Comparison of ENCODE assay signal across 9 cellular contexts in genomic region chr4:40525811-40526598, GRCh38.
DNase-seq lines count a peak whose midpoint lies in the region; ATAC-seq and TF ChIP-seq lines count a peak whose summit lies in the region.
"Had no signal": no experiment of that assay in that cellular context is flagged by ENCODE, and none has a peak within 500 bp of the region (broad histone marks: within the 10 kb centered on the region; RNA-seq: fewer than 3 reads in every experiment).

No MANE protein-coding gene starts in this region.

- H3K4me3 ChIP-seq in AG10803 (ENCODE audit: low read length) (no peak overlapping the region), foreskin fibroblast (ENCODE audit: low read depth in 1 of 2, low read length in 2 of 2) (no peak overlapping the region), osteoblast (ENCODE audit: insufficient read depth, low read length) (no peak overlapping the region)

- H3K4me2 ChIP-seq in osteoblast (ENCODE audit: insufficient read depth, low read length) = peak overlapping the region; percentile 36

- H3K4me1 ChIP-seq in osteoblast (ENCODE audit: insufficient read depth, low read length) = peaks cover 13% of the 10 kb centered on the region

- peak overlapping the region; percentile 73 for H3K27ac ChIP-seq in osteoblast (ENCODE audit: low read depth, low read length)

- DNase-seq in AG10803 (ENCODE audit: low read depth) (peak; percentile 92), SK-MEL-5 (ENCODE audit: low read depth, low spot score) (peak; percentile 49), foreskin fibroblast (peak; percentile 48 to 74), osteoblast (ENCODE audit: insufficient read length, low spot score, missing footprints) (peak; percentile 68), SKM-1 (lab: John Stamatoyannopoulos, UW; ENCODE audit: unreplicated experiment) (no peak), T-helper 1 cell (no peak), SHP77 (lab: John Stamatoyannopoulos, UW) (no peak)
- DNase-seq: GDM1 had no signal

- peak overlapping the region; percentile 68 for H2AFZ ChIP-seq in osteoblast (ENCODE audit: low read length)

- no peaks in the 10 kb centered on the region for H3K27me3 ChIP-seq in osteoblast (ENCODE audit: insufficient read depth, low read length)

- no peak for ATAC-seq in HG02870 (IDR thresholded peaks at IDR 0.05; ENCODE audit: unreplicated experiment)

- no peaks in the 10 kb centered on the region for H4K20me1 ChIP-seq in osteoblast (ENCODE audit: insufficient read depth, low read length)

- no peaks in the 10 kb centered on the region for H3K9me3 ChIP-seq in osteoblast (ENCODE audit: low read depth, low read length)

- in situ Hi-C loops in SK-MEL-5 (cut with HindIII; ENCODE audit: low pct_unique_long_range_greater_than_20kb, low sequenced_read_pairs) = no loop called here

- H3K79me2 ChIP-seq in osteoblast (ENCODE audit: insufficient read depth, low read length) = no peaks in the 10 kb centered on the region

- no peaks in the 10 kb centered on the region for H3K36me3 ChIP-seq in osteoblast (ENCODE audit: insufficient read depth, low read length)

- TF ChIP-seq CTCF in AG10803 (conservative IDR thresholded peaks at IDR 0.05; ENCODE audit: low read length) (no peak), foreskin fibroblast (IDR thresholded peaks at IDR 0.05; ENCODE audit: low read depth, low read length) (no peak), osteoblast (IDR thresholded peaks at IDR 0.05; ENCODE audit: extremely low read depth, low read depth, low read length) (no peak)

Comparison
In these comparisons a context has a peak if more than half of its experiments do, and no peak if none do; other contexts are left out.
1. DNase-seq: peak in AG10803 (single experiment), SK-MEL-5 (single experiment), foreskin fibroblast (2 of 2) and osteoblast (single experiment); none in SKM-1 (single experiment), T-helper 1 cell (0 of 5) and SHP77 (0 of 2).